In genomic region chr14:93056166-93056839, GRCh38 we compare ENCODE assay signal across 9 cellular contexts. TPM values are rescaled to one million over a fixed set of nuclear protein-coding genes. Genes with fewer than 3 reads are reported as not detected.
DNase-seq lines count a peak whose midpoint lies in the region; ATAC-seq and TF ChIP-seq lines count a peak whose summit lies in the region.
"Had no signal": no experiment of that assay in that cellular context is flagged by ENCODE, and none has a peak within 500 bp of the region (broad histone marks: within the 10 kb centered on the region; RNA-seq: fewer than 3 reads in every experiment).

No MANE protein-coding gene starts in this region.

- no peaks in the 10 kb centered on the region for H3K9me3 ChIP-seq in CD4-positive, CD25-positive, alpha-beta regulatory T cell (ENCODE audit: control insufficient read depth in 2 of 2, low read length in 2 of 2)
- no peaks in the 10 kb centered on the region for H3K9me3 ChIP-seq in endodermal cell (ENCODE audit: control insufficient read depth, low read length)
- H3K9me3 ChIP-seq in naive thymus-derived CD4-positive, alpha-beta T cell (ENCODE audit: control insufficient read depth in 2 of 3, low read length in 3 of 3), result no peaks in the 10 kb centered on the region

- intact Hi-C loops in naive thymus-derived CD4-positive, alpha-beta T cell (cut with micrococcal nuclease), result no loop called here

- H3K4me1 ChIP-seq in CD4-positive, CD25-positive, alpha-beta regulatory T cell (ENCODE audit: control insufficient read depth, insufficient read depth, low read length, poor library complexity, severe bottlenecking), result peaks cover 3% of the 10 kb centered on the region
- H3K4me1 ChIP-seq in endodermal cell (ENCODE audit: control insufficient read depth, insufficient read depth, low read length), result peaks cover 20% of the 10 kb centered on the region
- H3K4me1 ChIP-seq in naive thymus-derived CD4-positive, alpha-beta T cell (ENCODE audit: control insufficient read depth in 2 of 2, insufficient read depth in 2 of 2, low read length in 2 of 2), result peaks cover 0 to 7% of the 10 kb centered on the region in 2 donors

- no peaks in the 10 kb centered on the region for H3K36me3 Mint-ChIP-seq in CD4-positive, CD25-positive, alpha-beta regulatory T cell
- H3K36me3 Mint-ChIP-seq in endodermal cell (ENCODE audit: low read depth), result no peaks in the 10 kb centered on the region
- H3K36me3 Mint-ChIP-seq in naive thymus-derived CD4-positive, alpha-beta T cell, result peaks cover 0 to 8% (median 0%) of the 10 kb centered on the region in 5 donors

- no peaks in the 10 kb centered on the region for H3K27me3 ChIP-seq in CD4-positive, CD25-positive, alpha-beta regulatory T cell (ENCODE audit: control insufficient read depth, insufficient read depth, low read length)
- no peaks in the 10 kb centered on the region for H3K27me3 ChIP-seq in endodermal cell (ENCODE audit: control insufficient read depth, insufficient read depth, low read length, poor library complexity, severe bottlenecking)
- no peaks in the 10 kb centered on the region for H3K27me3 ChIP-seq in naive thymus-derived CD4-positive, alpha-beta T cell (ENCODE audit: control insufficient read depth in 2 of 2, insufficient read depth in 2 of 2, low read length in 2 of 2)

- peaks cover 0 to 28% (median 16%) of the 10 kb centered on the region in 4 donors for H3K4me1 Mint-ChIP-seq in CD4-positive, CD25-positive, alpha-beta regulatory T cell
- peaks cover 30% of the 10 kb centered on the region for H3K4me1 Mint-ChIP-seq in endodermal cell
- H3K4me1 Mint-ChIP-seq in naive thymus-derived CD4-positive, alpha-beta T cell, result peaks cover 10 to 29% (median 17%) of the 10 kb centered on the region in 7 donors

- no peak for DNase-seq in CD4-positive, CD25-positive, alpha-beta regulatory T cell
- DNase-seq in endodermal cell, result no peak
- DNase-seq in naive thymus-derived CD4-positive, alpha-beta T cell, result no peak
- no peak for DNase-seq in DMS153 treated with DMSO at 0.1 percent for 48 hours (lab: John Stamatoyannopoulos, UW; ENCODE audit: unreplicated experiment)
- no peak for DNase-seq in HK-2 (ENCODE audit: unreplicated experiment)
- no peak for DNase-seq in MV-4-11 (lab: John Stamatoyannopoulos, UW)
- DNase-seq: activated naive CD4-positive, alpha-beta T cell treated with anti-CD3 and anti-CD28 coated beads, Interleukin-2, amount 50 U/mL, for 16 hours had no signal

- H3K4me3 ChIP-seq in CD4-positive, CD25-positive, alpha-beta regulatory T cell (ENCODE audit: low read depth, low read length), result no peak overlapping the region
- H3K4me3 ChIP-seq in endodermal cell (ENCODE audit: low read length), result no peak overlapping the region
- no peak overlapping the region for H3K4me3 ChIP-seq in naive thymus-derived CD4-positive, alpha-beta T cell (ENCODE audit: low read length)

- no peak for TF ChIP-seq CTCF in endodermal cell (conservative IDR thresholded peaks at IDR 0.05)

- no peak overlapping the region for H3K4me3 Mint-ChIP-seq in CD4-positive, CD25-positive, alpha-beta regulatory T cell
- no peak overlapping the region for H3K4me3 Mint-ChIP-seq in endodermal cell
- no peak overlapping the region for H3K4me3 Mint-ChIP-seq in naive thymus-derived CD4-positive, alpha-beta T cell

- H3K9ac ChIP-seq in endodermal cell (ENCODE audit: extremely low read depth, low read length, poor library complexity, severe bottlenecking), result no peak overlapping the region

- CTCF ChIA-PET in naive thymus-derived CD4-positive, alpha-beta T cell (lab: Charles Lee), result no interaction called here

- H3K27ac Mint-ChIP-seq in CD4-positive, CD25-positive, alpha-beta regulatory T cell, result peak overlapping the region; percentile 23 to 78 (median 72)
- peak overlapping the region; percentile 76 for H3K27ac Mint-ChIP-seq in endodermal cell
- H3K27ac Mint-ChIP-seq in naive thymus-derived CD4-positive, alpha-beta T cell, result peak overlapping the region in 1 of 9 donors; percentile 54

- H3K9me3 Mint-ChIP-seq in CD4-positive, CD25-positive, alpha-beta regulatory T cell, result no peaks in the 10 kb centered on the region
- H3K9me3 Mint-ChIP-seq in endodermal cell, result no peaks in the 10 kb centered on the region
- H3K9me3 Mint-ChIP-seq in naive thymus-derived CD4-positive, alpha-beta T cell, result no peaks in the 10 kb centered on the region

- POLR2A ChIA-PET in naive thymus-derived CD4-positive, alpha-beta T cell (lab: Charles Lee), result no interaction called here

- no peak for ATAC-seq in CD4-positive, CD25-positive, alpha-beta regulatory T cell (ENCODE audit: low read depth in 2 of 2)
- ATAC-seq in SK-N-SH treated with all-trans-retinoic acid at 6 μM for 48 hours, result peak; percentile 65; the same call in 2 of the 3 replicates
- peak; percentile 34 for ATAC-seq in naive thymus-derived CD4-positive, alpha-beta T cell
- ATAC-seq in HG02623 (IDR thresholded peaks at IDR 0.05; ENCODE audit: unreplicated experiment), result no peak

- no peaks in the 10 kb centered on the region for H3K27me3 Mint-ChIP-seq in CD4-positive, CD25-positive, alpha-beta regulatory T cell
- no peaks in the 10 kb centered on the region for H3K27me3 Mint-ChIP-seq in endodermal cell (ENCODE audit: insufficient read depth)
- no peaks in the 10 kb centered on the region for H3K27me3 Mint-ChIP-seq in naive thymus-derived CD4-positive, alpha-beta T cell

- 90 to 93% methylated on average over 5 of the region's 5 CpGs for WGBS in endodermal cell (ENCODE audit: insufficient coverage in 1 of 2, insufficient read length in 1 of 2), 2 experiments

- peaks cover 3% of the 10 kb centered on the region for H3K36me3 ChIP-seq in CD4-positive, CD25-positive, alpha-beta regulatory T cell (ENCODE audit: control insufficient read depth, insufficient read depth, low read length)
- H3K36me3 ChIP-seq in endodermal cell (ENCODE audit: control insufficient read depth, insufficient read depth, low read length), result no peaks in the 10 kb centered on the region
- H3K36me3 ChIP-seq in naive thymus-derived CD4-positive, alpha-beta T cell (ENCODE audit: control insufficient read depth in 2 of 3, insufficient read depth in 3 of 3, low read length in 3 of 3), result peaks cover 0 to 4% (median 0%) of the 10 kb centered on the region in 3 experiments

- H3K27ac ChIP-seq in CD4-positive, CD25-positive, alpha-beta regulatory T cell (ENCODE audit: insufficient read depth, low read length, poor library complexity, severe bottlenecking), result no peak overlapping the region
- H3K27ac ChIP-seq in endodermal cell (ENCODE audit: low read depth, low read length), result no peak overlapping the region
- H3K27ac ChIP-seq in naive thymus-derived CD4-positive, alpha-beta T cell (ENCODE audit: low read depth, low read length), result no peak overlapping the region

TF ChIP-seq in SK-N-SH treated with all-trans-retinoic acid at 6 μM for 48 hours, 23 proteins besides CTCF, POLR2A, EP300 and RAD21:
- no peak for TF ChIP-seq POU6F1 (CRISPR knock-in tag; IDR thresholded peaks at IDR 0.05; ENCODE audit: borderline replicate concordance, low read depth)
- TF ChIP-seq ISL1 (CRISPR knock-in tag; IDR thresholded peaks at IDR 0.05), result peak; percentile 10; the same call in 1 of the 2 replicates

RNA-seq across cellular contexts. Expression of gene ITPK1, which starts 59.4 kb away (rescaled TPM):
- 54.1 TPM for total RNA-seq in CD4-positive, CD25-positive, alpha-beta regulatory T cell
- polyA plus RNA-seq in CD4-positive, CD25-positive, alpha-beta regulatory T cell, result 10 to 100 TPM; 19.5 to 24.5 (median 21.3) TPM
- 10 to 100 TPM; 59.9 to 66.9 TPM for total RNA-seq in endodermal cell
- polyA plus RNA-seq in endodermal cell (2013, experiment 1 of 2), result 30.1 TPM
- 32.0 TPM for polyA plus RNA-seq in endodermal cell (2013, experiment 2 of 2)
- total RNA-seq in naive thymus-derived CD4-positive, alpha-beta T cell, result 10 to 100 TPM; 19.6 to 71.8 (median 27.4) TPM
- 10 to 100 TPM; 10.2 to 16.8 TPM for polyA plus RNA-seq in naive thymus-derived CD4-positive, alpha-beta T cell

Comparison
In these comparisons a context has a peak if more than half of its experiments do, and no peak if none do; other contexts are left out.
1. ATAC-seq: peak in SK-N-SH treated with all-trans-retinoic acid at 6 μM for 48 hours (single experiment) and naive thymus-derived CD4-positive, alpha-beta T cell (single experiment); none in CD4-positive, CD25-positive, alpha-beta regulatory T cell (0 of 2) and HG02623 (single experiment).